1 cellular context compared by ENCODE assay signal in the genomic region with DNA sequence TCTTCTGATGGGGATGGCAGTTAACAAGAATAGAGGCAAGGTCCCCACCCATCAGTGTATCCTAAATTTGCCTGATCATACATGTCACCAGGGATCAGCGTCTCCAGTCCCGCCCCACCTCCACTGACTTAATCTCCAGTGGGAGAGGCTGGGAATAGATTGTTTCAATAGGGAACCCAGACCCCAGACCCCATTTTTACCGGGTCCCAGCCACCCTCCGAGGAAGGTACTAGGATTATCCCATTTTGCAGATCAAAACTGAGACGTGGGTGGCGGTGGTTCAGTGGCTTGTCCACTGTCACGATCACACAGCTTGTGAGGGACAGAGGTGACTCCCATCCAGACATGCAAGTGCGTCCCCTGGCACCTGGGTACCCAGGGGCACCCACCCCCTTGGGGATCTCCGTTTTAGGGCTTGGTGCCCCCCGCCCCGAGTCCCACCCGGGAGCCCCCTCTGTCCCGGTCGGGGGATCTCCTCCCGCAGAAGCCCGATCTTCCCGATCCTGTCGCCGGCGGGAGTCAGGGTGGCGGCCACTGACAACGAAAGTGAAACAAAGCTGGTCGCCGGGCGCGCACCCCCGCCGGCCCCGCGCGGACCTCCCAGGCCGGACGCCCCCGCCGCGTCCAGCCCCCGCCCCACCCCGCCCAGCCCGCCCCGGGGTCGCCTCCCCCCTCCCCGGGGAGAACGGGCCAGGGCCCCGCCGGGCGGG.
TF ChIP-seq lines count a peak whose summit lies in the region.

No MANE protein-coding gene starts in this region.

TF ChIP-seq in HepG2, 621 proteins besides CTCF, POLR2A, EP300 and RAD21 (continued from another document):
- TF ChIP-seq ASH2L (IDR thresholded peaks at IDR 0.05; ENCODE audit: insufficient read length, low read depth, low read length) (peak; percentile 51), ZNF629 (CRISPR knock-in tag; conservative IDR thresholded peaks at IDR 0.05) (peak; percentile 54; the same call in 1 of the 2 replicates), ZNF292 (CRISPR knock-in tag; IDR thresholded peaks at IDR 0.05; ENCODE audit: borderline replicate concordance, low read depth) (0 out of 2 replicates have a peak, but pooled peaks have one; percentile 40), SMAD1 (CRISPR knock-in tag; IDR thresholded peaks at IDR 0.05; ENCODE audit: borderline replicate concordance, low read depth) (0 out of 2 replicates have a peak, but pooled peaks have one; percentile 49), SOX5 (CRISPR knock-in tag; IDR thresholded peaks at IDR 0.05; ENCODE audit: borderline replicate concordance) (no peak), XRCC5 (optimal IDR thresholded peaks at IDR 0.05; ENCODE audit: low read length) (peak; percentile 20), AGO2 (optimal IDR thresholded peaks at IDR 0.05; ENCODE audit: low read depth, low read length) (peak; percentile 45), HOXA3 (CRISPR knock-in tag; IDR thresholded peaks at IDR 0.05) (no peak), ZNF501 (CRISPR knock-in tag; IDR thresholded peaks at IDR 0.05) (peak; percentile 38; the same call in 1 of the 2 replicates), SATB2 (CRISPR knock-in tag; IDR thresholded peaks at IDR 0.05) (no peak), KDM2A (CRISPR knock-in tag; IDR thresholded peaks at IDR 0.05; ENCODE audit: borderline replicate concordance, low read depth) (peak; percentile 26; the same call in 1 of the 2 replicates), ZNF790 (CRISPR knock-in tag; IDR thresholded peaks at IDR 0.05; ENCODE audit: borderline replicate concordance) (no peak), PHB2 (IDR thresholded peaks at IDR 0.05; ENCODE audit: partially characterized antibody) (no peak), ATM (IDR thresholded peaks at IDR 0.05; ENCODE audit: borderline replicate concordance) (no peak), KMT2B (CRISPR knock-in tag; IDR thresholded peaks at IDR 0.05) (0 out of 2 replicates have a peak, but pooled peaks have one; percentile 45), CENPBD1 (CRISPR knock-in tag; IDR thresholded peaks at IDR 0.05; ENCODE audit: borderline replicate concordance, low read depth) (no peak), IRF2 (CRISPR knock-in tag; IDR thresholded peaks at IDR 0.05) (0 out of 2 replicates have a peak, but pooled peaks have one; percentile 63)
- TF ChIP-seq, protein P1, sequence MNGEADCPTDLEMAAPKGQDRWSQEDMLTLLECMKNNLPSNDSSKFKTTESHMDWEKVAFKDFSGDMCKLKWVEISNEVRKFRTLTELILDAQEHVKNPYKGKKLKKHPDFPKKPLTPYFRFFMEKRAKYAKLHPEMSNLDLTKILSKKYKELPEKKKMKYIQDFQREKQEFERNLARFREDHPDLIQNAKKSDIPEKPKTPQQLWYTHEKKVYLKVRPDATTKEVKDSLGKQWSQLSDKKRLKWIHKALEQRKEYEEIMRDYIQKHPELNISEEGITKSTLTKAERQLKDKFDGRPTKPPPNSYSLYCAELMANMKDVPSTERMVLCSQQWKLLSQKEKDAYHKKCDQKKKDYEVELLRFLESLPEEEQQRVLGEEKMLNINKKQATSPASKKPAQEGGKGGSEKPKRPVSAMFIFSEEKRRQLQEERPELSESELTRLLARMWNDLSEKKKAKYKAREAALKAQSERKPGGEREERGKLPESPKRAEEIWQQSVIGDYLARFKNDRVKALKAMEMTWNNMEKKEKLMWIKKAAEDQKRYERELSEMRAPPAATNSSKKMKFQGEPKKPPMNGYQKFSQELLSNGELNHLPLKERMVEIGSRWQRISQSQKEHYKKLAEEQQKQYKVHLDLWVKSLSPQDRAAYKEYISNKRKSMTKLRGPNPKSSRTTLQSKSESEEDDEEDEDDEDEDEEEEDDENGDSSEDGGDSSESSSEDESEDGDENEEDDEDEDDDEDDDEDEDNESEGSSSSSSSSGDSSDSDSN (CRISPR knock-in tag; IDR thresholded peaks at IDR 0.05), result 0 out of 2 replicates have a peak, but pooled peaks have one; percentile 15
- TF ChIP-seq, protein P2, sequence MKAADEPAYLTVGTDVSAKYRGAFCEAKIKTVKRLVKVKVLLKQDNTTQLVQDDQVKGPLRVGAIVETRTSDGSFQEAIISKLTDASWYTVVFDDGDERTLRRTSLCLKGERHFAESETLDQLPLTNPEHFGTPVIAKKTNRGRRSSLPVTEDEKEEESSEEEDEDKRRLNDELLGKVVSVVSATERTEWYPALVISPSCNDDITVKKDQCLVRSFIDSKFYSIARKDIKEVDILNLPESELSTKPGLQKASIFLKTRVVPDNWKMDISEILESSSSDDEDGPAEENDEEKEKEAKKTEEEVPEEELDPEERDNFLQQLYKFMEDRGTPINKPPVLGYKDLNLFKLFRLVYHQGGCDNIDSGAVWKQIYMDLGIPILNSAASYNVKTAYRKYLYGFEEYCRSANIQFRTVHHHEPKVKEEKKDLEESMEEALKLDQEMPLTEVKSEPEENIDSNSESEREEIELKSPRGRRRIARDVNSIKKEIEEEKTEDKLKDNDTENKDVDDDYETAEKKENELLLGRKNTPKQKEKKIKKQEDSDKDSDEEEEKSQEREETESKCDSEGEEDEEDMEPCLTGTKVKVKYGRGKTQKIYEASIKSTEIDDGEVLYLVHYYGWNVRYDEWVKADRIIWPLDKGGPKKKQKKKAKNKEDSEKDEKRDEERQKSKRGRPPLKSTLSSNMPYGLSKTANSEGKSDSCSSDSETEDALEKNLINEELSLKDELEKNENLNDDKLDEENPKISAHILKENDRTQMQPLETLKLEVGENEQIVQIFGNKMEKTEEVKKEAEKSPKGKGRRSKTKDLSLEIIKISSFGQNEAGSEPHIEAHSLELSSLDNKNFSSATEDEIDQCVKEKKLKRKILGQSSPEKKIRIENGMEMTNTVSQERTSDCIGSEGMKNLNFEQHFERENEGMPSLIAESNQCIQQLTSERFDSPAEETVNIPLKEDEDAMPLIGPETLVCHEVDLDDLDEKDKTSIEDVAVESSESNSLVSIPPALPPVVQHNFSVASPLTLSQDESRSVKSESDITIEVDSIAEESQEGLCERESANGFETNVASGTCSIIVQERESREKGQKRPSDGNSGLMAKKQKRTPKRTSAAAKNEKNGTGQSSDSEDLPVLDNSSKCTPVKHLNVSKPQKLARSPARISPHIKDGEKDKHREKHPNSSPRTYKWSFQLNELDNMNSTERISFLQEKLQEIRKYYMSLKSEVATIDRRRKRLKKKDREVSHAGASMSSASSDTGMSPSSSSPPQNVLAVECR (CRISPR knock-in tag; IDR thresholded peaks at IDR 0.05; ENCODE audit: borderline replicate concordance), result peak; percentile 6; the same call in 1 of the 2 replicates
- TF ChIP-seq, protein P3, sequence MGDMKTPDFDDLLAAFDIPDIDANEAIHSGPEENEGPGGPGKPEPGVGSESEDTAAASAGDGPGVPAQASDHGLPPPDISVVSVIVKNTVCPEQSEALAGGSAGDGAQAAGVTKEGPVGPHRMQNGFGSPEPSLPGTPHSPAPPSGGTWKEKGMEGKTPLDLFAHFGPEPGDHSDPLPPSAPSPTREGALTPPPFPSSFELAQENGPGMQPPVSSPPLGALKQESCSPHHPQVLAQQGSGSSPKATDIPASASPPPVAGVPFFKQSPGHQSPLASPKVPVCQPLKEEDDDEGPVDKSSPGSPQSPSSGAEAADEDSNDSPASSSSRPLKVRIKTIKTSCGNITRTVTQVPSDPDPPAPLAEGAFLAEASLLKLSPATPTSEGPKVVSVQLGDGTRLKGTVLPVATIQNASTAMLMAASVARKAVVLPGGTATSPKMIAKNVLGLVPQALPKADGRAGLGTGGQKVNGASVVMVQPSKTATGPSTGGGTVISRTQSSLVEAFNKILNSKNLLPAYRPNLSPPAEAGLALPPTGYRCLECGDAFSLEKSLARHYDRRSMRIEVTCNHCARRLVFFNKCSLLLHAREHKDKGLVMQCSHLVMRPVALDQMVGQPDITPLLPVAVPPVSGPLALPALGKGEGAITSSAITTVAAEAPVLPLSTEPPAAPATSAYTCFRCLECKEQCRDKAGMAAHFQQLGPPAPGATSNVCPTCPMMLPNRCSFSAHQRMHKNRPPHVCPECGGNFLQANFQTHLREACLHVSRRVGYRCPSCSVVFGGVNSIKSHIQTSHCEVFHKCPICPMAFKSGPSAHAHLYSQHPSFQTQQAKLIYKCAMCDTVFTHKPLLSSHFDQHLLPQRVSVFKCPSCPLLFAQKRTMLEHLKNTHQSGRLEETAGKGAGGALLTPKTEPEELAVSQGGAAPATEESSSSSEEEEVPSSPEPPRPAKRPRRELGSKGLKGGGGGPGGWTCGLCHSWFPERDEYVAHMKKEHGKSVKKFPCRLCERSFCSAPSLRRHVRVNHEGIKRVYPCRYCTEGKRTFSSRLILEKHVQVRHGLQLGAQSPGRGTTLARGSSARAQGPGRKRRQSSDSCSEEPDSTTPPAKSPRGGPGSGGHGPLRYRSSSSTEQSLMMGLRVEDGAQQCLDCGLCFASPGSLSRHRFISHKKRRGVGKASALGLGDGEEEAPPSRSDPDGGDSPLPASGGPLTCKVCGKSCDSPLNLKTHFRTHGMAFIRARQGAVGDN (CRISPR knock-in tag; IDR thresholded peaks at IDR 0.05), result peak; percentile 19; the same call in 1 of the 2 replicates
